ENCODE assay signal across 9 cellular contexts in the genomic region with DNA sequence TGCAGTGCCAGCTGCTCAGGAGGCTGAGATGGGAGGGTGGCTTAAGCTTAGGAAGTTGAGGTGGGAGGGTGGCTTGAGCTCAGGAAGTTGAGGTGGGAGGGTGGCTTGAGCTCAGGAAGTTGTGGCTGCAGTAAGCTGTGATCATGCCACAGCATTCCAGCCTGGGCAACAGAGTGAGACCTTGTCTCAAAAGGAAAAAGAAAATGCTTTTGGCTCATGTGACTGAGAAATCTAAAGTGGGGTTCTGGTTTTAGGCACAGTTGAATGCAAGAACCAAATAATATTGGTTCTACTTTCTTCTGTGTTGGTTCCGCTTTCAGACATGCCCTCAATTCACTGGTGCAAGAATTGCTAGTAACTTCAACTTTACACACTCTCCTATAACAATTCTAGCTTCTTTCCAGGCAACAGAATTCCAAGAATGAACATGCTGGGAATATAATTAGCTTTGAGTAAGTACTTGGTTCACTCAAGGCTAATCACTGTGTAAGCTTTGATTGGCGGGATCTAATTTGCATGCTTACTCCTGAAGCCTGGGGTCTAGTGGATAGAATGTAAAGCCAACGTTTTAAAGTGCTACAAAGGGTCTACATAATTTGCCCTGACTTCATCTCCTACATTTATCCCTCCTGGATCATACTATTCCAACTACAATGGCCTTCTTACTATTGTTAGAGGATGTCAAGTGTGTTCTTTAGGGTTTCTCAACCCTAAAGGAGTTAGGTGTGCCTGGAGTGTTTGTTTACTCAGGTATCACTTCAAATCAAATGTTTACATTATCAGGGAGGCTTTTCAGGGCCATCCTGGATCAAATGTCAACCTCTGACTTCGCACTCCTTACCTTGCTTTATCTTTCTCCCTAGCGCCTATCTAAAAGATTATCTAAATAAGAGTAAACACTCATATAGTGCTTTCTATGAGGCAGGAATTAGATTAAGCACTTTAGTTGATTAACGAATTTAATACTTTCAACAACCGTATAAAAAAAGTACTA.
A peak's percentile ranks its signal among the peaks of the same experiment; 100 is the strongest.
DNase-seq lines count a peak whose midpoint lies in the region; ATAC-seq and TF ChIP-seq lines count a peak whose summit lies in the region.
"Had no signal": no experiment of that assay in that cellular context is flagged by ENCODE, and none has a peak within 500 bp of the region (broad histone marks: within the 10 kb centered on the region; RNA-seq: fewer than 3 reads in every experiment).

No MANE protein-coding gene starts in this region.

- H3K4me1 ChIP-seq in spleen, result peaks cover 4 to 38% (median 27%) of the 10 kb centered on the region in 6 donors
- H3K4me1 ChIP-seq in gastrocnemius medialis, result no peaks in the 10 kb centered on the region

- H3K27me3 ChIP-seq in spleen (replicated peaks in 1 of 7) (no peaks in the 10 kb centered on the region), gastrocnemius medialis (no peaks in the 10 kb centered on the region)

- H3K4me3 Mint-ChIP-seq in activated naive CD8-positive, alpha-beta T cell treated with anti-CD3 and anti-CD28 coated beads, Interleukin-2, amount 10 ng/mL, durations not matched to agents 7 days and 5 days, result peak overlapping the region; percentile 17
- H3K4me3 Mint-ChIP-seq in activated naive CD8-positive, alpha-beta T cell treated with anti-CD3 and anti-CD28 coated beads for 36 hours, result no peak overlapping the region
- peak overlapping the region; percentile 32 for H3K4me3 Mint-ChIP-seq in activated B cell treated with CpG ODN at 0.5 μM for 24 hours
- H3K4me3 Mint-ChIP-seq in stimulated activated effector memory CD8-positive, alpha-beta T cell treated with anti-CD3 and anti-CD28 coated beads, Interleukin-12 subunit alpha, Interleukin-12 subunit beta, amount 100 ng/mL, for 72 hours, result no peak overlapping the region
- H3K4me3 Mint-ChIP-seq: CD4-positive, CD25-positive, alpha-beta regulatory T cell had no signal

- in situ Hi-C loops in gastrocnemius medialis (cut with MboI; ENCODE audit: low sequenced_read_pairs in 4 of 4), result no loop called here

- DNase-seq in activated naive CD8-positive, alpha-beta T cell treated with anti-CD3 and anti-CD28 coated beads, Interleukin-2, amount 10 ng/mL, durations not matched to agents 7 days and 5 days, result no peak
- DNase-seq in activated naive CD8-positive, alpha-beta T cell treated with anti-CD3 and anti-CD28 coated beads for 36 hours, result no peak
- peak; percentile 86 for DNase-seq in HT1080 (ENCODE audit: low read depth)
- no peak for DNase-seq in activated B cell treated with CpG ODN at 0.5 μM for 24 hours
- no peak for DNase-seq in spleen
- DNase-seq in SK-N-DZ (ENCODE audit: low spot score), result no peak
- DNase-seq in gastrocnemius medialis, result no peak
- DNase-seq in stimulated activated effector memory CD8-positive, alpha-beta T cell treated with anti-CD3 and anti-CD28 coated beads, Interleukin-12 subunit alpha, Interleukin-12 subunit beta, amount 100 ng/mL, for 72 hours (ENCODE audit: low spot score in 2 of 2), result no peak

- no peak overlapping the region for H3K27ac Mint-ChIP-seq in activated naive CD8-positive, alpha-beta T cell treated with anti-CD3 and anti-CD28 coated beads, Interleukin-2, amount 10 ng/mL, durations not matched to agents 7 days and 5 days
- H3K27ac Mint-ChIP-seq in activated naive CD8-positive, alpha-beta T cell treated with anti-CD3 and anti-CD28 coated beads for 36 hours, result no peak overlapping the region
- H3K27ac Mint-ChIP-seq in activated B cell treated with CpG ODN at 0.5 μM for 24 hours, result peak overlapping the region; percentile 77
- no peak overlapping the region for H3K27ac Mint-ChIP-seq in stimulated activated effector memory CD8-positive, alpha-beta T cell treated with anti-CD3 and anti-CD28 coated beads, Interleukin-12 subunit alpha, Interleukin-12 subunit beta, amount 100 ng/mL, for 72 hours
- H3K27ac Mint-ChIP-seq: CD4-positive, CD25-positive, alpha-beta regulatory T cell had no signal

- peaks cover 15% of the 10 kb centered on the region for H3K4me1 Mint-ChIP-seq in activated naive CD8-positive, alpha-beta T cell treated with anti-CD3 and anti-CD28 coated beads, Interleukin-2, amount 10 ng/mL, durations not matched to agents 7 days and 5 days
- H3K4me1 Mint-ChIP-seq in activated naive CD8-positive, alpha-beta T cell treated with anti-CD3 and anti-CD28 coated beads for 36 hours, result peaks cover 11% of the 10 kb centered on the region
- H3K4me1 Mint-ChIP-seq in activated B cell treated with CpG ODN at 0.5 μM for 24 hours, result peaks cover 33% of the 10 kb centered on the region
- peaks cover 19% of the 10 kb centered on the region for H3K4me1 Mint-ChIP-seq in stimulated activated effector memory CD8-positive, alpha-beta T cell treated with anti-CD3 and anti-CD28 coated beads, Interleukin-12 subunit alpha, Interleukin-12 subunit beta, amount 100 ng/mL, for 72 hours

- no peak for TF ChIP-seq POLR2A in spleen (IDR thresholded peaks at IDR 0.05)
- no peak for TF ChIP-seq POLR2A in gastrocnemius medialis (IDR thresholded peaks at IDR 0.05)

- no peak for ATAC-seq in activated naive CD8-positive, alpha-beta T cell treated with anti-CD3 and anti-CD28 coated beads, Interleukin-2, amount 10 ng/mL, durations not matched to agents 7 days and 5 days (ENCODE audit: low read depth)
- ATAC-seq in activated B cell treated with CpG ODN at 0.5 μM for 24 hours (ENCODE audit: low read depth) (peak; percentile 45), gastrocnemius medialis (no peak)
- ATAC-seq in stimulated activated effector memory CD8-positive, alpha-beta T cell treated with anti-CD3 and anti-CD28 coated beads, Interleukin-12 subunit alpha, Interleukin-12 subunit beta, amount 100 ng/mL, for 72 hours, result no peak

- H3K27ac ChIP-seq in spleen (peak overlapping the region in 5 of 8 donors; percentile 40 to 61 (median 50)), gastrocnemius medialis (no peak overlapping the region)

- POLR2A ChIA-PET in activated naive CD8-positive, alpha-beta T cell treated with anti-CD3 and anti-CD28 coated beads, Interleukin-2, amount 10 ng/mL, durations not matched to agents 7 days and 5 days (lab: Charles Lee), result no interaction called here
- POLR2A ChIA-PET in activated B cell treated with CpG ODN at 0.5 μM for 24 hours (lab: Charles Lee), result no interaction called here

- H3K4me3 ChIP-seq in spleen, result no peak overlapping the region
- H3K4me3 ChIP-seq in gastrocnemius medialis, result no peak overlapping the region

- CTCF ChIA-PET in activated B cell treated with CpG ODN at 0.5 μM for 24 hours (lab: Charles Lee), result interaction anchor here (0.9 kb wide), 1 partner anchor 39 kb away, joined by 3 read pairs; no protein-coding TSS in a partner anchor

- H3K36me3 Mint-ChIP-seq in activated naive CD8-positive, alpha-beta T cell treated with anti-CD3 and anti-CD28 coated beads, Interleukin-2, amount 10 ng/mL, durations not matched to agents 7 days and 5 days, result no peaks in the 10 kb centered on the region
- no peaks in the 10 kb centered on the region for H3K36me3 Mint-ChIP-seq in activated naive CD8-positive, alpha-beta T cell treated with anti-CD3 and anti-CD28 coated beads for 36 hours
- H3K36me3 Mint-ChIP-seq in activated B cell treated with CpG ODN at 0.5 μM for 24 hours (ENCODE audit: low read depth), result no peaks in the 10 kb centered on the region
- no peaks in the 10 kb centered on the region for H3K36me3 Mint-ChIP-seq in stimulated activated effector memory CD8-positive, alpha-beta T cell treated with anti-CD3 and anti-CD28 coated beads, Interleukin-12 subunit alpha, Interleukin-12 subunit beta, amount 100 ng/mL, for 72 hours
- H3K36me3 Mint-ChIP-seq: CD4-positive, CD25-positive, alpha-beta regulatory T cell had no signal

- TF ChIP-seq CTCF in activated B cell treated with CpG ODN at 0.5 μM for 24 hours (IDR thresholded peaks at IDR 0.05) (no peak), spleen (IDR thresholded peaks at IDR 0.05 in 8 of 11, conservative IDR thresholded peaks at IDR 0.05 in 3 of 11) (no peak), gastrocnemius medialis (IDR thresholded peaks at IDR 0.05 in 4 of 5, conservative IDR thresholded peaks at IDR 0.05 in 1 of 5) (no peak)

- H3K27me3 Mint-ChIP-seq in activated naive CD8-positive, alpha-beta T cell treated with anti-CD3 and anti-CD28 coated beads, Interleukin-2, amount 10 ng/mL, durations not matched to agents 7 days and 5 days, result peaks cover 41% of the 10 kb centered on the region
- H3K27me3 Mint-ChIP-seq in activated naive CD8-positive, alpha-beta T cell treated with anti-CD3 and anti-CD28 coated beads for 36 hours, result peaks cover 11% of the 10 kb centered on the region
- H3K27me3 Mint-ChIP-seq in activated B cell treated with CpG ODN at 0.5 μM for 24 hours, result no peaks in the 10 kb centered on the region

- no peaks in the 10 kb centered on the region for H3K9me3 ChIP-seq in spleen
- no peaks in the 10 kb centered on the region for H3K9me3 ChIP-seq in gastrocnemius medialis

- no peaks in the 10 kb centered on the region for H3K9me3 Mint-ChIP-seq in activated naive CD8-positive, alpha-beta T cell treated with anti-CD3 and anti-CD28 coated beads, Interleukin-2, amount 10 ng/mL, durations not matched to agents 7 days and 5 days
- H3K9me3 Mint-ChIP-seq in activated naive CD8-positive, alpha-beta T cell treated with anti-CD3 and anti-CD28 coated beads for 36 hours, result no peaks in the 10 kb centered on the region
- no peaks in the 10 kb centered on the region for H3K9me3 Mint-ChIP-seq in activated B cell treated with CpG ODN at 0.5 μM for 24 hours
- H3K9me3 Mint-ChIP-seq in stimulated activated effector memory CD8-positive, alpha-beta T cell treated with anti-CD3 and anti-CD28 coated beads, Interleukin-12 subunit alpha, Interleukin-12 subunit beta, amount 100 ng/mL, for 72 hours, result no peaks in the 10 kb centered on the region

- no peaks in the 10 kb centered on the region for H3K36me3 ChIP-seq in spleen
- no peaks in the 10 kb centered on the region for H3K36me3 ChIP-seq in gastrocnemius medialis

- intact Hi-C loops in activated B cell treated with CpG ODN at 0.5 μM for 24 hours (cut with micrococcal nuclease) (no loop called here), spleen (cut with DNase I; ENCODE audit: low total_unique reads) (no loop called here), gastrocnemius medialis (cut with DNase I; ENCODE audit: low total_unique reads) (no loop called here)

- WGBS in spleen, 5 donors, result 57 to 64% (median 63%) methylated on average over 7 of the region's 7 CpGs

Comparison
In these comparisons a context has a peak if more than half of its experiments do, and no peak if none do; other contexts are left out.
1. H3K4me3 Mint-ChIP-seq: peak in activated naive CD8-positive, alpha-beta T cell treated with anti-CD3 and anti-CD28 coated beads, Interleukin-2, amount 10 ng/mL, durations not matched to agents 7 days and 5 days (single experiment) and activated B cell treated with CpG ODN at 0.5 μM for 24 hours (single experiment); none in activated naive CD8-positive, alpha-beta T cell treated with anti-CD3 and anti-CD28 coated beads for 36 hours (single experiment) and stimulated activated effector memory CD8-positive, alpha-beta T cell treated with anti-CD3 and anti-CD28 coated beads, Interleukin-12 subunit alpha, Interleukin-12 subunit beta, amount 100 ng/mL, for 72 hours (single experiment).
2. H3K27ac ChIP-seq: peak in spleen (5 of 8); none in gastrocnemius medialis (0 of 4).